In the genomic region with DNA sequence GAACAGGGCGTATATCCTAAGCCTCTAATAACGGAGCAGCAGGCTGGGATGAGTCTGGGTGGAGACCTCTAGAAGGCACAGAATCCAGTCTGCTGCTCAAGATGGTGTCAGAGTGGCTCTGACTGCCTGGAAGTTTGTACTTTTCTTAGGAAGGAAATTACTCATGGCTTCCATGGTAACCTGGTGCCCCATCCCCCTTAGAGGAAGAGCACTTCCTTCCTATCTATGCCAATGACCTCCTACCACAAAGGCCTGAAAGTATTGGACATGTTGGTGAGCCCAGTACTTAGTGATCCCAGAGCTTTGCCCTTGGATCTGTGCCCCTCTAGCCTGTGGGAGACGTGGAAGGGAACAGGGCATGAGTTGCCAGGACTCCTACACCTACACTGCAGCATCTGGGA, we compare ENCODE assay signal across 9 cellular contexts. TPM values are rescaled to one million over a fixed set of nuclear protein-coding genes. Genes with fewer than 3 reads are reported as not detected.
A peak's percentile ranks its signal among the peaks of the same experiment; 100 is the strongest.
DNase-seq lines count a peak whose midpoint lies in the region; ATAC-seq lines count a peak whose summit lies in the region.
"Had no signal": no experiment of that assay in that cellular context is flagged by ENCODE, and none has a peak within 500 bp of the region (broad histone marks: within the 10 kb centered on the region; RNA-seq: fewer than 3 reads in every experiment).

No MANE protein-coding gene starts in this region.

- peaks cover 51 to 59% of the 10 kb centered on the region in 2 donors for H3K36me3 Mint-ChIP-seq in activated T-cell treated with anti-CD3 and anti-CD28 coated beads, Interleukin-2, amount 50 U/mL, for 72 hours (ENCODE audit: insufficient read depth in 2 of 2)

- no peaks in the 10 kb centered on the region for H3K36me3 ChIP-seq in aorta (ENCODE audit: control insufficient read depth in 1 of 2, insufficient read depth in 2 of 2, low read length in 1 of 2)

- H3K4me1 Mint-ChIP-seq in activated T-cell treated with anti-CD3 and anti-CD28 coated beads, Interleukin-2, amount 50 U/mL, for 72 hours (ENCODE audit: low read depth) = peaks cover 84% of the 10 kb centered on the region

- H3K4me1 ChIP-seq in aorta (ENCODE audit: control insufficient read depth in 1 of 2, insufficient read depth in 2 of 2, low read length in 2 of 2) = no peaks in the 10 kb centered on the region

- H3K27me3 ChIP-seq in aorta (ENCODE audit: control insufficient read depth in 1 of 2, insufficient read depth in 2 of 2, low read length in 1 of 2) = no peaks in the 10 kb centered on the region

- intact Hi-C loops in aorta (cut with DNase I) = no loop called here

- H3K27ac Mint-ChIP-seq in activated T-cell treated with anti-CD3 and anti-CD28 coated beads, Interleukin-2, amount 50 U/mL, for 72 hours = peak overlapping the region; percentile 100

- H3K4me3 ChIP-seq in aorta (ENCODE audit: low read length in 2 of 2) = no peak overlapping the region

- H3K4me3 Mint-ChIP-seq in activated T-cell treated with anti-CD3 and anti-CD28 coated beads, Interleukin-2, amount 50 U/mL, for 72 hours = peak overlapping the region; percentile 99

- peak; percentile 14 to 31 for ATAC-seq in activated T-cell treated with anti-CD3 and anti-CD28 coated beads, Interleukin-2, amount 50 U/mL, for 72 hours (replicated peaks in 1 of 2)
- ATAC-seq in aorta (ENCODE audit: low FRiP score) (peak; percentile 44), GM18907 (IDR thresholded peaks at IDR 0.05; ENCODE audit: unreplicated experiment) (no peak), HG03342 (IDR thresholded peaks at IDR 0.05; ENCODE audit: unreplicated experiment) (no peak)

- no peaks in the 10 kb centered on the region for H3K9me3 ChIP-seq in aorta (ENCODE audit: control insufficient read depth, low read length)

- peak; percentile 68 for DNase-seq in stimulated activated CD4-positive, alpha-beta T cell treated with anti-CD3 and anti-CD28 coated beads, Interleukin-15, amount 100 ng/mL, for 24 hours
- DNase-seq in stimulated activated CD4-positive, alpha-beta T cell treated with anti-CD3 and anti-CD28 coated beads, Interleukin-4, amount 100 ng/mL, for 1 hour = no peak
- DNase-seq in activated T-cell treated with anti-CD3 and anti-CD28 coated beads, Interleukin-2, amount 50 U/mL, for 72 hours = no peak
- peak; percentile 16 for DNase-seq in iris pigment epithelial cell (ENCODE audit: low read depth)
- DNase-seq in aorta = no peak
- no peak for DNase-seq in SW 1271 (lab: John Stamatoyannopoulos, UW)
- DNase-seq: NCI-H146 had no signal

- no peaks in the 10 kb centered on the region for H3K27me3 Mint-ChIP-seq in activated T-cell treated with anti-CD3 and anti-CD28 coated beads, Interleukin-2, amount 50 U/mL, for 72 hours (ENCODE audit: low read depth)

- 62 to 65% methylated on average over 3 of the region's 3 CpGs for WGBS in aorta, 2 donors

- H3K27ac ChIP-seq in aorta (ENCODE audit: low read depth in 1 of 2, low read length in 2 of 2) = no peak overlapping the region

- H3K9me3 Mint-ChIP-seq in activated T-cell treated with anti-CD3 and anti-CD28 coated beads, Interleukin-2, amount 50 U/mL, for 72 hours = no peaks in the 10 kb centered on the region

RNA-seq across cellular contexts. Expression of a gene that starts 1.5 kb away (rescaled TPM):
- total RNA-seq in activated T-cell treated with anti-CD3 and anti-CD28 coated beads, Interleukin-2, amount 50 U/mL, for 72 hours = 100 to 1,000 TPM; 171 to 185 TPM
- total RNA-seq in aorta = 1 to 10 TPM; 2.6 to 3.2 TPM
- polyA plus RNA-seq in aorta = 1 to 10 TPM; 2.1 to 8.0 TPM

RNA-seq across cellular contexts. Expression of a gene that starts 54.6 kb away (rescaled TPM):
- total RNA-seq in activated T-cell treated with anti-CD3 and anti-CD28 coated beads, Interleukin-2, amount 50 U/mL, for 72 hours = 10 to 100 TPM in 1 of 2 donors, 1 to 10 TPM in 1; 5.9 to 12.3 TPM
- total RNA-seq in aorta = 10 to 100 TPM; 14.6 to 15.4 TPM
- polyA plus RNA-seq in aorta = 1 to 10 TPM in 1 of 2 donors, under 1 TPM in 1; 0.38 to 7.6 TPM

Comparison
In these comparisons a context has a peak if more than half of its experiments do, and no peak if none do; other contexts are left out.
1. DNase-seq: peak in stimulated activated CD4-positive, alpha-beta T cell treated with anti-CD3 and anti-CD28 coated beads, Interleukin-15, amount 100 ng/mL, for 24 hours (single experiment) and iris pigment epithelial cell (single experiment); none in stimulated activated CD4-positive, alpha-beta T cell treated with anti-CD3 and anti-CD28 coated beads, Interleukin-4, amount 100 ng/mL, for 1 hour (single experiment), activated T-cell treated with anti-CD3 and anti-CD28 coated beads, Interleukin-2, amount 50 U/mL, for 72 hours (0 of 2), aorta (0 of 2) and SW 1271 (0 of 2).
2. ATAC-seq: peak in activated T-cell treated with anti-CD3 and anti-CD28 coated beads, Interleukin-2, amount 50 U/mL, for 72 hours (2 of 2) and aorta (single experiment); none in GM18907 (single experiment) and HG03342 (single experiment).
3. RNA of a gene that starts 1.5 kb away (total RNA-seq): 171 to 185 TPM in activated T-cell treated with anti-CD3 and anti-CD28 coated beads, Interleukin-2, amount 50 U/mL, for 72 hours; 2.6 to 3.2 TPM in aorta; every median in the first group is over 10 times any median in the second.